In the genomic region with DNA sequence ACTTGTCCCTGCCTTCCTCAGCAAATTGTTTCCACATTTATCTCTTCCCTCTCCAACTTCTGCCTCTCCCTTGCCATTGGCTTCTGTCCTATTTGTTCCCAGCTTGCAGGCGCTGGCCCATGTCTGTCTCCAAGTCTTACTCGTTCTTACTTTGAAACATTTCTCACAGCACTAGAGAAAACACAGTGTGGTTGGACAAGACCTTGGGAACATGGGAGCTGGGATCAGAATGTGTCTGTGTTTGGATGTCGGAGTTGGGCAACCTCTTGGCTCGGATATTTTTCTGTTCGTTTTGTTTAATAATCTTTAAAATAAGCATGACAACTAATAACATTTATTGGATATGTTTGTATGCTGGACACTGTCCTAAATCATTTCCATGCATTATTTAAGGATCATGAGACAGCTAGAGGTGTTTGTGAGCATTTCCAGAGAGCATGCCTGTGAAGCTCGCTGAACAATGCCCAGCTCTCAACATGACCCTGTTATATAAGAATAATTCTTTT, we compare ENCODE assay signal across 1 cellular context.
TF ChIP-seq lines count a peak whose summit lies in the region.

No MANE protein-coding gene starts in this region.

TF ChIP-seq in K562, 482 proteins besides CTCF, POLR2A, EP300 and RAD21 (continued from another document):
- TF ChIP-seq THRB (CRISPR knock-in tag; conservative IDR thresholded peaks at IDR 0.05) = 0 out of 2 replicates have a peak, but pooled peaks have one; percentile 15
- TF ChIP-seq CEBPG (CRISPR knock-in tag; IDR thresholded peaks at IDR 0.05) = no peak
- 0 out of 4 replicates have a peak, but pooled peaks of 1 of the 2 experiments have one; percentile 16 for TF ChIP-seq CEBPG (tag; conservative IDR thresholded peaks at IDR 0.05 in 1 of 2, IDR thresholded peaks at IDR 0.05 in 1 of 2)
- 0 out of 2 replicates have a peak, but pooled peaks have one; percentile 1 for TF ChIP-seq ARID2 (IDR thresholded peaks at IDR 0.05)
- 0 out of 2 replicates have a peak, but pooled peaks have one; percentile 14 for TF ChIP-seq EHMT2 (IDR thresholded peaks at IDR 0.05)
